Comparison of ENCODE assay signal across 8 cellular contexts in the genomic region with DNA sequence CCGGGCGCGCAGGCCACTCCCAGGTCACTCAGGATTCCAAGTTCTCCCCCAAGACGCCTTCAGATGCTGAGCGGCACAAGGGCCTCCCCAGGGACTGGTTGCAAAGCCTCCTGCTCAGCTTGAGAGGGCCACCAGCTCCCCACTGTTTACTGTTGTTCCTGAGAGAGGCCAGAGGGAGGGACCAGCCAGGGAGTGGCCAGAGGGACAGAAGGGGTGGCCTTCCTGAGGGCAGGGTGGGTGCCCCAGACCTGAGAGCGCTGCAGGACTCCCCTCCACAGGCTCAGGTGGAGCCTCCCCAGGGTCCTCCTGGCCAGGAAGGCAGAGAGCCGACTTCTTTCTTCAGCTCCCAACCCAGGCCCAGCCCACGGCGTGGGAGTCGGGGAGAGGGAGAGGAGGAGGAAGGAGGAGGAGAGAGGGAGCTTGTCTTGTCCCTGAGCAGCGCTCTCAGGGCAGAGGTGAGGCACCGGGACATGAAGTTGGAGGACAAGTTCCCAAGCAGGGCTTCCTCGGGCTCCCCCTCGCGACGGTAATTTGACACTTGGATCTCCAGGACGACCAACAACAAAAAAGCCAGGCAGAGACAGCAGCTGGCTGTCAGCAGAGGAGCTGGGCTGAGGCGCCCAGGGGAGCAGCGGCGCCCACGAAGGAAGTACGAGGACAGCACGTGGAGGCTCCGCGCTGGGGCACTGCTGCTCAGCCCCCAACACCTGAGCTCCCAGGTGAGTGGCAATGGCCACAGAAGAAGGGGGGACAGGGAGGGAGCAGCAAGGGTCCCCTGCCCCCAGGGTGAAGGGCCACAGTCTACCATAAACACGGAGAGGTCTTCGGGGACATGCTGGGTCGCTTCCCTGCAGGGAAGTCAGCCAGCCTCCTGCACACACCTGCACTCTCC. TPM values are rescaled to one million over a fixed set of nuclear protein-coding genes. Genes with fewer than 3 reads are reported as not detected.
DNase-seq lines count a peak whose midpoint lies in the region; ATAC-seq and TF ChIP-seq lines count a peak whose summit lies in the region.

No MANE protein-coding gene starts in this region.

- H3K9me3 Mint-ChIP-seq in stimulated activated naive B cell treated with anti-CD40 and anti-IgM and Interleukin-4, amounts not matched to agents 10 μg/mL and 1 μg/mL and 100 μg/mL, for 72 hours = no peaks in the 10 kb centered on the region

- peak overlapping the region; percentile 43 for H3K27ac Mint-ChIP-seq in stimulated activated naive B cell treated with anti-CD40 and anti-IgM and Interleukin-4, amounts not matched to agents 10 μg/mL and 1 μg/mL and 100 μg/mL, for 72 hours

- H3K4me3 ChIP-seq in epithelial cell of proximal tubule (ENCODE audit: low read depth, low read length) = no peak overlapping the region

- DNase-seq in C1 segment of cervical spinal cord (lab: John Stamatoyannopoulos, UW) = peak in 12 of 14 donors; percentile 32 to 86 (median 69)
- peak; percentile 96 for DNase-seq in HPDE6-E6E7 (ENCODE audit: extremely low spot score)
- peak; percentile 72 for DNase-seq in NCI-H774 (lab: John Stamatoyannopoulos, UW)
- DNase-seq in activated CD8-positive, alpha-beta memory T cell treated with anti-CD3 and anti-CD28 coated beads, Interleukin-2, amount 50 U/mL, for 48 hours = peak; percentile 68
- peak; percentile 42 for DNase-seq in epithelial cell of proximal tubule (ENCODE audit: low read depth)
- peak; percentile 61 for DNase-seq in middle frontal gyrus (ENCODE audit: extremely low spot score, low spot score)
- peak; percentile 31 for DNase-seq in stimulated activated naive B cell treated with anti-CD40 and anti-IgM and Interleukin-4, amounts not matched to agents 10 μg/mL and 1 μg/mL and 100 μg/mL, for 72 hours

- H3K4me1 Mint-ChIP-seq in stimulated activated naive B cell treated with anti-CD40 and anti-IgM and Interleukin-4, amounts not matched to agents 10 μg/mL and 1 μg/mL and 100 μg/mL, for 72 hours = peaks cover 6 to 20% of the 10 kb centered on the region in 2 donors

- H3K4me3 Mint-ChIP-seq in stimulated activated naive B cell treated with anti-CD40 and anti-IgM and Interleukin-4, amounts not matched to agents 10 μg/mL and 1 μg/mL and 100 μg/mL, for 72 hours = no peak overlapping the region

- peak; percentile 71 for TF ChIP-seq CTCF in epithelial cell of proximal tubule (conservative IDR thresholded peaks at IDR 0.05; ENCODE audit: low read depth, low read length)

- peak; percentile 61 to 62 for ATAC-seq in stimulated activated naive B cell treated with anti-CD40 and anti-IgM and Interleukin-4, amounts not matched to agents 10 μg/mL and 1 μg/mL and 100 μg/mL, for 72 hours (replicated peaks)
- no peak for ATAC-seq in HG03108 (IDR thresholded peaks at IDR 0.05; ENCODE audit: unreplicated experiment)

- peaks cover 17% of the 10 kb centered on the region in 2 donors for H3K36me3 Mint-ChIP-seq in stimulated activated naive B cell treated with anti-CD40 and anti-IgM and Interleukin-4, amounts not matched to agents 10 μg/mL and 1 μg/mL and 100 μg/mL, for 72 hours

- no peaks in the 10 kb centered on the region for H3K27me3 Mint-ChIP-seq in stimulated activated naive B cell treated with anti-CD40 and anti-IgM and Interleukin-4, amounts not matched to agents 10 μg/mL and 1 μg/mL and 100 μg/mL, for 72 hours

RNA-seq across cellular contexts. Expression of gene SMIM5, which starts 0.5 kb away (rescaled TPM):
- total RNA-seq in epithelial cell of proximal tubule = 0.63 and 0.94 TPM in 2 replicates

RNA-seq across cellular contexts. Expression of gene RECQL5, which starts 33.2 kb away (rescaled TPM):
- total RNA-seq in epithelial cell of proximal tubule = 20.0 and 25.7 TPM in 2 replicates

RNA-seq across cellular contexts. Expression of gene SAP30BP, which starts 33.4 kb away (rescaled TPM):
- 95.8 and 107 TPM in 2 replicates for total RNA-seq in epithelial cell of proximal tubule

RNA-seq across cellular contexts. Expression of gene MYO15B, which starts 46.1 kb away (rescaled TPM):
- total RNA-seq in epithelial cell of proximal tubule = 0.36 and 5.4 TPM in 2 replicates

Comparison
In these comparisons a context has a peak if more than half of its experiments do, and no peak if none do; other contexts are left out.
1. DNase-seq: peak in every context shown above with its lines; median percentile 96 in HPDE6-E6E7; 72 in NCI-H774; 69 in C1 segment of cervical spinal cord; 68 in activated CD8-positive, alpha-beta memory T cell treated with anti-CD3 and anti-CD28 coated beads, Interleukin-2, amount 50 U/mL, for 48 hours; 61 in middle frontal gyrus; 42 in epithelial cell of proximal tubule; 31 in stimulated activated naive B cell treated with anti-CD40 and anti-IgM and Interleukin-4, amounts not matched to agents 10 μg/mL and 1 μg/mL and 100 μg/mL, for 72 hours.